8 cellular contexts compared by ENCODE assay signal in the genomic region with DNA sequence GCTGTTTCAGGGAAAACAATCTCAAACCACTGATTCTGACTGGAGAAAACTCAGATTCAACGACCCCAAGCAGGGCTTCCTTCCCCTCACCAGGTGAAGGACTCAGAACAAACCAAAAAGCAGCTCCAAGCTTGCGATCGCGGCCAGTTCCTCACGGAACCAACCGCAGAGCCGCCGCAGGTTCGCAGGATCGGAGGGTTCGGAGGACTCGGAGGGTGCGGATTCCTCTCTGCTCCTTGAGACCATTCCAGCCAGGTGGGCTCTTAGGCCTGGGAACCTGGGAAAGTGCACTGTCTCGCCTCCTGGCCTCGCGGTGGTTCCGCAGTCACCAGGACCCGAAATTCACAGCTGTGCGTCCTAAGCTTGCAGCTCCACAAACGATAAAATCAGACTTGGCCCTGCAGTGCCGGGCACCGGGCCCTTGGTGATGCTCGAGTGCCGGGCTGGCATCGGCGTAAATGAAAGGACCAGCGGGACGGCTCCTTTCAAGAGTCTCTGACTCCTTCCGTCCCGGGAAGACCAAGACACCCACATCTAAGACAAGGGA.
DNase-seq lines count a peak whose midpoint lies in the region; ATAC-seq, FAIRE-seq and TF ChIP-seq lines count a peak whose summit lies in the region.

No MANE protein-coding gene starts in this region.

- no peaks in the 10 kb centered on the region for H3K4me1 ChIP-seq in small intestine (ENCODE audit: control insufficient read depth in 2 of 2, insufficient read depth in 1 of 2, low read depth in 1 of 2, low read length in 1 of 2)

- H3K4me3 Mint-ChIP-seq in MCF 10A (ENCODE audit: unreplicated experiment): peak overlapping the region; percentile 87

- H3K4me3 ChIP-seq in small intestine (ENCODE audit: low read depth in 1 of 2, low read length in 2 of 2): peak overlapping the region; percentile 51 to 88

- peak overlapping the region; percentile 38 to 82 for H3K27ac ChIP-seq in small intestine (ENCODE audit: low read depth in 1 of 2, low read length in 1 of 2)

- peak; percentile 57 for ATAC-seq in HG02840 (IDR thresholded peaks at IDR 0.05; ENCODE audit: low FRiP score, unreplicated experiment)

- no peaks in the 10 kb centered on the region for H3K4me1 Mint-ChIP-seq in MCF 10A (ENCODE audit: insufficient read depth, unreplicated experiment)

- H3K9me3 Mint-ChIP-seq in MCF 10A (ENCODE audit: unreplicated experiment): no peaks in the 10 kb centered on the region

- peak; percentile 36 for TF ChIP-seq CTCF in MCF 10A (IDR thresholded peaks at IDR 0.05; ENCODE audit: unreplicated experiment)

- intact Hi-C loops in MCF 10A (cut with micrococcal nuclease): loop anchor here (1.0 to 5.0 kb wide), 3 partner anchors 36 to 370 kb away; no protein-coding TSS in a partner anchor

- no peaks in the 10 kb centered on the region for H3K9me3 ChIP-seq in small intestine (ENCODE audit: control insufficient read depth, low read depth)

- no TSS peak for BruUV-seq in MCF 10A (replicated peaks; lab: Mats Ljungman, UMichigan)

- peak overlapping the region; percentile 92 for H3K27ac Mint-ChIP-seq in MCF 10A (ENCODE audit: low read depth, unreplicated experiment)

- POLR2A ChIA-PET in MCF 10A (lab: Yijun Ruan, JAX): interaction anchor here (0.5 to 3.4 kb wide), 44 partner anchors 10 to 1102 kb away, joined by 3 to 50 read pairs (median 5); a partner anchor contains a TSS

- no peak for FAIRE-seq in small intestine (lab: Jason Lieb, UNC)

- WGBS in small intestine, 3 donors: 0% methylated on average over 30 of the region's 30 CpGs

- peaks cover 18% of the 10 kb centered on the region for H3K36me3 Mint-ChIP-seq in MCF 10A (ENCODE audit: insufficient read depth, unreplicated experiment)

- CTCF ChIA-PET in MCF 10A (lab: Yijun Ruan, JAX): interaction anchor here (0.6 to 2.1 kb wide), 14 partner anchors 10 to 1807 kb away, joined by 3 to 10 read pairs (median 3); a partner anchor contains a TSS

- DNase-seq in NCI-H2081 (lab: John Stamatoyannopoulos, UW) (peak; percentile 69 to 83), NCI-H2081 treated with DMSO at 0.1 percent for 48 hours (lab: John Stamatoyannopoulos, UW) (no peak), NCI-H1694 treated with DMSO at 0.1 percent for 48 hours (lab: John Stamatoyannopoulos, UW) (peak; percentile 27), UCSD-AML1 (lab: John Stamatoyannopoulos, UW; ENCODE audit: unreplicated experiment) (peak; percentile 76), MCF 10A (ENCODE audit: unreplicated experiment) (peak; percentile 92), iPS-NIHi7 (ENCODE audit: extremely low spot score) (peak; percentile 73), small intestine (peak; percentile 89)

- no peaks in the 10 kb centered on the region for H3K27me3 ChIP-seq in small intestine (ENCODE audit: control insufficient read depth in 2 of 2, insufficient read depth in 2 of 2, low read length in 2 of 2)

- no peaks in the 10 kb centered on the region for H3K36me3 ChIP-seq in small intestine (ENCODE audit: control insufficient read depth in 2 of 2, insufficient read depth in 2 of 2, low read length in 2 of 2)

- no peaks in the 10 kb centered on the region for H3K27me3 Mint-ChIP-seq in MCF 10A (ENCODE audit: insufficient read depth, unreplicated experiment)
